ENCODE assay signal across 36 cellular contexts in genomic region chr7:11811709-11812108, GRCh38. TPM values are rescaled to one million over a fixed set of nuclear protein-coding genes. Genes with fewer than 3 reads are reported as not detected.
"Had no signal": no experiment of that assay in that cellular context is flagged by ENCODE, and none has a peak within 500 bp of the region (broad histone marks: within the 10 kb centered on the region; RNA-seq: fewer than 3 reads in every experiment).

No MANE protein-coding gene starts in this region.

- H3K4me1 ChIP-seq: adrenal gland, body of pancreas, breast epithelium had no signal

- ATAC-seq: activated CD8-positive, alpha-beta T cell treated with anti-CD3 and anti-CD28 coated beads for 36 hours; activated naive CD4-positive, alpha-beta T cell treated with anti-CD3 and anti-CD28 coated beads, Interleukin-2, amount 50 U/mL, for 72 hours; activated T-cell treated with anti-CD3 and anti-CD28 coated beads, Interleukin-2, amount 50 U/mL, for 4 hours; activated T-cell treated with anti-CD3 and anti-CD28 coated beads, Interleukin-2, amount 50 U/mL, for 72 hours; activated T-helper 17 cell treated with anti-CD3 and anti-CD28 coated beads, Interleukin-2, amount 50 U/mL, for 72 hours; body of pancreas had no signal

- H3K36me3 ChIP-seq: adrenal gland, brain microvascular endothelial cell, breast epithelium had no signal

- H3K4me3 ChIP-seq: adrenal gland, body of pancreas, breast epithelium had no signal

- H3K27ac ChIP-seq: adrenal gland, body of pancreas, brain microvascular endothelial cell, breast epithelium, VCaP had no signal

- FAIRE-seq: astrocyte, TTC549 had no signal

- H3K27me3 ChIP-seq: adrenal gland, body of pancreas, brain microvascular endothelial cell, breast epithelium had no signal

- H3K9me3 ChIP-seq: adrenal gland, body of pancreas, breast epithelium had no signal

- DNase-seq: activated B cell treated with CpG ODN at 0.5 μM for 24 hours; activated CD4-positive, alpha-beta memory T cell treated with anti-CD3 and anti-CD28 coated beads for 36 hours; activated CD4-positive, alpha-beta T cell treated with anti-CD3 and anti-CD28 coated beads for 4 hours; activated CD4-positive, alpha-beta T cell treated with anti-CD3 and anti-CD28 coated beads, Interleukin-2, amount 10 ng/mL, durations not matched to agents 24 days and 14 days; activated CD4-positive, alpha-beta T cell treated with anti-CD3 and anti-CD28 coated beads, Interleukin-2, amount 50 U/mL, for 1 hour; activated CD4-positive, alpha-beta T cell treated with anti-CD3 and anti-CD28 coated beads, Interleukin-2, amount 50 U/mL, for 4 hours; activated CD4-positive, CD25-positive, alpha-beta regulatory T cell treated with anti-CD3 and anti-CD28 coated beads, Interleukin-2, amount 50 U/mL, for 72 hours; activated CD8-positive, alpha-beta memory T cell treated with anti-CD3 and anti-CD28 coated beads, Interleukin-2, amount 50 U/mL, for 4 hours; activated CD8-positive, alpha-beta T cell treated with anti-CD3 and anti-CD28 coated beads for 36 hours; activated effector memory CD4-positive, alpha-beta T cell treated with anti-CD3 and anti-CD28 coated beads, Interleukin-2, amount 50 U/mL, for 16 hours; activated gamma-delta T cell treated with Interleukin-2 at 50 U/mL for 16 hours; activated naive CD4-positive, alpha-beta T cell; activated naive CD4-positive, alpha-beta T cell treated with anti-CD3 and anti-CD28 coated beads for 36 hours; activated naive CD4-positive, alpha-beta T cell treated with anti-CD3 and anti-CD28 coated beads, Interleukin-2, amount 50 U/mL, for 16 hours; activated naive CD8-positive, alpha-beta T cell treated with anti-CD3 and anti-CD28 coated beads for 36 hours; activated T-cell treated with anti-CD3 and anti-CD28 coated beads for 4 hours; activated T-cell treated with anti-CD3 and anti-CD28 coated beads, Interleukin-2, amount 50 U/mL, for 1 hour; activated T-cell treated with anti-CD3 and anti-CD28 coated beads, Interleukin-2, amount 50 U/mL, for 4 hours; activated T-cell treated with anti-CD3 and anti-CD28 coated beads, Interleukin-2, amount 50 U/mL, for 72 hours; adrenal gland; amniotic stem cell; aorta; body of pancreas; brain microvascular endothelial cell; central memory CD4-positive, alpha-beta T cell; T-helper 1 cell; T-helper 2 cell; T-helper 9 cell had no signal

RNA-seq across cellular contexts. Expression of gene THSD7A, which starts 20.3 kb away (rescaled TPM):
- total RNA-seq: activated B cell treated with CpG ODN at 0.5 μM for 24 hours; activated CD4-positive, alpha-beta memory T cell treated with anti-CD3 and anti-CD28 coated beads for 36 hours; activated CD4-positive, alpha-beta T cell treated with anti-CD3 and anti-CD28 coated beads, Interleukin-2, amount 10 ng/mL, durations not matched to agents 24 days and 14 days; activated CD8-positive, alpha-beta memory T cell treated with anti-CD3 and anti-CD28 coated beads for 36 hours; activated CD8-positive, alpha-beta T cell treated with anti-CD3 and anti-CD28 coated beads for 36 hours; activated naive CD4-positive, alpha-beta T cell treated with anti-CD3 and anti-CD28 coated beads for 36 hours; activated naive CD8-positive, alpha-beta T cell treated with anti-CD3 and anti-CD28 coated beads for 36 hours; activated T-cell treated with anti-CD3 and anti-CD28 coated beads, Interleukin-2, amount 50 U/mL, for 4 hours; activated T-cell treated with anti-CD3 and anti-CD28 coated beads, Interleukin-2, amount 50 U/mL, for 72 hours; activated T-helper 1 cell treated with anti-CD3 and anti-CD28 coated beads, Interleukin-12 subunit alpha, Interleukin-12 subunit beta, Interleukin-2, Interleukin-4 antibody, amounts not matched to agents 30 ng/mL and 10 ng/mL and 1 ng/mL, durations not matched to agents 14 hours and 24 hours and 36 hours had no signal
